15 cellular contexts compared by ENCODE assay signal in genomic region chr9:10059044-10059443, GRCh38.
DNase-seq lines count a peak whose midpoint lies in the region; ATAC-seq, FAIRE-seq and TF ChIP-seq lines count a peak whose summit lies in the region.
"Had no signal": no experiment of that assay in that cellular context is flagged by ENCODE, and none has a peak within 500 bp of the region (broad histone marks: within the 10 kb centered on the region; RNA-seq: fewer than 3 reads in every experiment).

No MANE protein-coding gene starts in this region.

- TF ChIP-seq POLR2A in A549 (IDR thresholded peaks at IDR 0.05; ENCODE audit: low read length) (no peak), GM18505 (IDR thresholded peaks at IDR 0.05; ENCODE audit: borderline replicate concordance, extremely low read depth, insufficient read depth, insufficient read length) (no peak)

- no peak for ATAC-seq in A549
- no peak for ATAC-seq in GM18505 (IDR thresholded peaks at IDR 0.05; ENCODE audit: unreplicated experiment)
- ATAC-seq: HCT116, Panc1, T-cell had no signal

- in situ Hi-C loops in KBM-7 (cut with MboI; ENCODE audit: low pct_unique_long_range_greater_than_20kb, low sequenced_read_pairs) (no loop called here), HAP-1 (cut with MboI; ENCODE audit: low sequenced_read_pairs) (loop anchor here (25.0 kb wide), 1 partner anchor 203 kb away; no protein-coding TSS in a partner anchor)

- no peaks in the 10 kb centered on the region for H3K27me3 ChIP-seq in adipocyte (replicated peaks; ENCODE audit: control insufficient read depth, insufficient read depth, low read length)
- H3K27me3 ChIP-seq in HAP-1 (ENCODE audit: low read depth), result 0 out of 2 replicates have a peak, but pooled peaks cover 3% of the 10 kb centered on the region

- no peak overlapping the region for H3K27ac ChIP-seq in A549

- FAIRE-seq in A549 (lab: Jason Lieb, UNC), result no peak

- DNase-seq in A549 (ENCODE audit: low read depth in 1 of 2, low spot score in 1 of 2), result peak in 1 of 2 experiments; percentile 5
- peak; percentile 36 for DNase-seq in KBM-7
- peak; percentile 70 for DNase-seq in adipocyte (ENCODE audit: low read depth)
- DNase-seq in fibroblast of the conjunctiva (ENCODE audit: low read depth), result peak; percentile 47
- DNase-seq in stimulated activated CD4-positive, alpha-beta T cell treated with anti-CD3 and anti-CD28 coated beads, Interleukin-12 subunit alpha, Interleukin-12 subunit beta, amount 100 ng/mL, for 4 hours, result no peak
- no peak for DNase-seq in posterior cingulate gyrus
- DNase-seq in HAP-1 (ENCODE audit: low spot score in 2 of 2), result no peak
- DNase-seq: activated CD4-positive, alpha-beta T cell treated with anti-CD3 and anti-CD28 coated beads for 1 hour; activated naive CD4-positive, alpha-beta T cell treated with anti-CD3 and anti-CD28 coated beads, Interleukin-2, amount 50 U/mL, for 16 hours; COR-L47; NCI-H2227 treated with DMSO at 0.1 percent for 48 hours; T-cell had no signal

- intact Hi-C loops in posterior cingulate gyrus (cut with DNase I), result no loop called here

- H3K4me2 ChIP-seq in A549, result no peak overlapping the region

- H3K4me3 ChIP-seq in A549, result no peak overlapping the region
- H3K4me3 ChIP-seq in adipocyte (ENCODE audit: low read length), result no peak overlapping the region
- H3K4me3 ChIP-seq in HAP-1, result no peak overlapping the region

- POLR2A ChIA-PET in A549 (lab: Yijun Ruan, JAX), result no interaction called here

- H3K9me3 ChIP-seq in A549, result no peaks in the 10 kb centered on the region
- H3K9me3 ChIP-seq in adipocyte (ENCODE audit: control insufficient read depth, low read length), result no peaks in the 10 kb centered on the region
- H3K9me3 ChIP-seq in HAP-1, result no peaks in the 10 kb centered on the region

- WGBS in A549 (ENCODE audit: missing lambda C conversion rate), result 8% methylated on average over 3 of the region's 3 CpGs

- no peak overlapping the region for H3K9ac ChIP-seq in adipocyte (ENCODE audit: low read length)

- TF ChIP-seq CTCF in A549 (IDR thresholded peaks at IDR 0.05), result no peak

- no peaks in the 10 kb centered on the region for H3K36me3 ChIP-seq in adipocyte (ENCODE audit: control insufficient read depth, insufficient read depth, low read length, severe bottlenecking)
- no peaks in the 10 kb centered on the region for H3K36me3 ChIP-seq in HAP-1 (replicated peaks)

- no peak for TF ChIP-seq EP300 in A549 (IDR thresholded peaks at IDR 0.05)

- CTCF ChIA-PET in A549 (lab: Yijun Ruan, JAX), result interaction anchor here (1.3 kb wide), 1 partner anchor 15 kb away, joined by 5 read pairs; no protein-coding TSS in a partner anchor

- TF ChIP-seq RAD21 in A549 (conservative IDR thresholded peaks at IDR 0.05 in 1 of 2, IDR thresholded peaks at IDR 0.05 in 1 of 2), result no peak

- H3K4me1 ChIP-seq in A549 (no peaks in the 10 kb centered on the region), adipocyte (ENCODE audit: control insufficient read depth, insufficient read depth, low read length) (peaks cover 20% of the 10 kb centered on the region), HAP-1 (no peaks in the 10 kb centered on the region)

TF ChIP-seq in A549, 52 proteins besides CTCF, POLR2A, EP300 and RAD21:
- TF ChIP-seq HOXB5 (CRISPR knock-in tag; IDR thresholded peaks at IDR 0.05) (no peak), CEBPB (IDR thresholded peaks at IDR 0.05) (peak; percentile 70 to 86)

Comparison
In these comparisons a context has a peak if more than half of its experiments do, and no peak if none do; other contexts are left out.
1. DNase-seq: peak in KBM-7 (single experiment), adipocyte (single experiment) and fibroblast of the conjunctiva (single experiment); none in stimulated activated CD4-positive, alpha-beta T cell treated with anti-CD3 and anti-CD28 coated beads, Interleukin-12 subunit alpha, Interleukin-12 subunit beta, amount 100 ng/mL, for 4 hours (single experiment), posterior cingulate gyrus (0 of 10) and HAP-1 (0 of 2).